8 cellular contexts compared by ENCODE assay signal in the genomic region with DNA sequence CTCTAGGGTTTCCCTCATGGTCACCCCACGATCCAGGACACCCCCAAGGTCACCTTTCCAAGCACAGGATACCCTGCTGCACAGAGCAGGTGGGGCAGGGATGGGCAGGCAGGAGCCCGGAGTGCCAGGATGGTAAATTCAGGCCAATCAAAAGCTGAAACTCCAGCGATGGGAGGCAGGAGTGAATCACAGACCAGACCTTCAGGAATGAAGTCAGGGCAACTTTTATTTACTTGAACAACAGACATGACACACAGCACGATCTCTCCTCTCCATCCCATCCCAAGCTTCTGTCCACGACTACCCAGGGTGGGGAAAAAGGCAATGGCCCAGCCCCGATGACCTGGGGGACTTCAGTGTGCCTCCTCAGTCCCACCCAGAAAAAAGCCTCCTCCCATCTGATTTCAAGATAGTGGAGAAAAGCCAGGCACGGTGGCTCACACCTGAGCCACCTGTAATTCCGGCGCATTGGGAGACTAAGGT.
DNase-seq lines count a peak whose midpoint lies in the region; ATAC-seq lines count a peak whose summit lies in the region.

No MANE protein-coding gene starts in this region.

- H3K4me3 Mint-ChIP-seq in T-helper 1 cell treated with Interleukin-12 subunit alpha and Interleukin-12 subunit beta and Interleukin-4 antibody, amounts not matched to agents 30 μg/mL and 1 μg/mL, for 36 hours: peak overlapping the region; percentile 75

- H3K9ac ChIP-seq in iPS-20b (ENCODE audit: low read depth, low read length) (peak overlapping the region; percentile 22; the same call in 1 of the 2 replicates), stomach smooth muscle (ENCODE audit: low read length in 2 of 2) (peak overlapping the region; percentile 13 to 21)

- no peaks in the 10 kb centered on the region for H3K9me3 Mint-ChIP-seq in T-helper 1 cell treated with Interleukin-12 subunit alpha and Interleukin-12 subunit beta and Interleukin-4 antibody, amounts not matched to agents 30 μg/mL and 1 μg/mL, for 36 hours

- H3K27ac Mint-ChIP-seq in T-helper 1 cell treated with Interleukin-12 subunit alpha and Interleukin-12 subunit beta and Interleukin-4 antibody, amounts not matched to agents 30 μg/mL and 1 μg/mL, for 36 hours: peak overlapping the region; percentile 83

- H3K27ac ChIP-seq in iPS-20b (ENCODE audit: low read length): no peak overlapping the region
- H3K27ac ChIP-seq in stomach smooth muscle (ENCODE audit: low read length): peak overlapping the region; percentile 84

- peaks cover 15% of the 10 kb centered on the region for H3K36me3 Mint-ChIP-seq in T-helper 1 cell treated with Interleukin-12 subunit alpha and Interleukin-12 subunit beta and Interleukin-4 antibody, amounts not matched to agents 30 μg/mL and 1 μg/mL, for 36 hours (ENCODE audit: low read depth)

- H3K27me3 Mint-ChIP-seq in T-helper 1 cell treated with Interleukin-12 subunit alpha and Interleukin-12 subunit beta and Interleukin-4 antibody, amounts not matched to agents 30 μg/mL and 1 μg/mL, for 36 hours (ENCODE audit: low read depth): no peaks in the 10 kb centered on the region

- DNase-seq in T-helper 1 cell: no peak
- DNase-seq in activated T-cell treated with anti-CD3 and anti-CD28 coated beads, Interleukin-2, amount 50 U/mL, for 48 hours: peak; percentile 39 to 46
- DNase-seq in stimulated activated CD4-positive, alpha-beta T cell treated with anti-CD3 and anti-CD28 coated beads, Interleukin-4, amount 100 ng/mL, for 1 hour: no peak

- H3K27me3 ChIP-seq in iPS-20b (ENCODE audit: insufficient read depth, low read length) (no peaks in the 10 kb centered on the region), stomach smooth muscle (ENCODE audit: control insufficient read depth in 1 of 2, insufficient read depth in 2 of 2, low read length in 2 of 2) (no peaks in the 10 kb centered on the region)

- peaks cover 19% of the 10 kb centered on the region; the same call in 1 of the 2 replicates for H3K36me3 ChIP-seq in iPS-20b (ENCODE audit: insufficient read depth, low read depth, low read length)
- H3K36me3 ChIP-seq in stomach smooth muscle (ENCODE audit: control insufficient read depth in 2 of 2, insufficient read depth in 2 of 2, low read length in 2 of 2): peaks cover 16 to 20% of the 10 kb centered on the region in 2 donors

- no peak for ATAC-seq in HG03097 (IDR thresholded peaks at IDR 0.05; ENCODE audit: low FRiP score, unreplicated experiment)
- ATAC-seq in GM18873 (IDR thresholded peaks at IDR 0.05; ENCODE audit: low FRiP score, unreplicated experiment): no peak

- H3K9me3 ChIP-seq in iPS-20b (ENCODE audit: insufficient read depth, low read depth, low read length) (no peaks in the 10 kb centered on the region), stomach smooth muscle (ENCODE audit: control insufficient read depth in 2 of 2, low read length in 2 of 2) (no peaks in the 10 kb centered on the region)

- H3K4me1 Mint-ChIP-seq in T-helper 1 cell treated with Interleukin-12 subunit alpha and Interleukin-12 subunit beta and Interleukin-4 antibody, amounts not matched to agents 30 μg/mL and 1 μg/mL, for 36 hours (ENCODE audit: low read depth): peaks cover 37% of the 10 kb centered on the region

- H3K4me3 ChIP-seq in iPS-20b (ENCODE audit: low read length) (no peak overlapping the region; the same call in 1 of the 2 replicates), stomach smooth muscle (ENCODE audit: low read length in 2 of 2) (peak overlapping the region in 1 of 2 donors; percentile 63)

- peaks cover 6% of the 10 kb centered on the region; the same call in 1 of the 2 replicates for H3K4me1 ChIP-seq in iPS-20b (ENCODE audit: insufficient read depth, low read length)
- H3K4me1 ChIP-seq in stomach smooth muscle (ENCODE audit: control insufficient read depth, insufficient read depth, low read length): peaks cover 60% of the 10 kb centered on the region

Comparison
In these comparisons a context has a peak if more than half of its experiments do, and no peak if none do; other contexts are left out.
1. DNase-seq: peak in activated T-cell treated with anti-CD3 and anti-CD28 coated beads, Interleukin-2, amount 50 U/mL, for 48 hours (2 of 2); none in T-helper 1 cell (0 of 5) and stimulated activated CD4-positive, alpha-beta T cell treated with anti-CD3 and anti-CD28 coated beads, Interleukin-4, amount 100 ng/mL, for 1 hour (single experiment).